10 cellular contexts compared by ENCODE assay signal in the genomic region with DNA sequence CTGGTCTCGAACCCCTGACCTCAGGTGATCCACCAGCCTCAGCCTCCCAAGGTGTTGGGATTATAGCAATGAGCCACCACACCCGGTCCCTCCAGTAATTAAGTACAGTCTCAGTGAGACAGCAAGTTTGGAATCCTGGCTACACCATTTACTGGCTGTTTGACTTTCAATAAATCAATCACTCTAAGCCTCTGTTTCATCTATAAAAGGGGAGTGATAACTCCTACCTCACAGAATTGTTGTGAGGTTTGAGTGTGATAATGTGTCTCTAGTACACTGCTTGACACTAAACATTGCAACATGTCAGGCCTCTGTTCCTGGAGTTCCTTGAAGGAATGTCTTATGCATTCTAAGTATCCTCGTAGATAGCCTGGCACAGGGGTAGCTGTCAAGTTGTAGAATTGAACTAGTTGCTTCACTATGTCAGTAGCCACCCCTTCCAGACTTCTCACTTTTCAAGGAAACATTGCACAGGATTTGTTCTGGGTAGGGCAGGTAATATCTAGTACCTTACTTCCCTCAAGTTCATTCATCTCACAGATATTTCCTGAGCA. TPM values are rescaled to one million over a fixed set of nuclear protein-coding genes. Genes with fewer than 3 reads are reported as not detected.
A peak's percentile ranks its signal among the peaks of the same experiment; 100 is the strongest.
DNase-seq lines count a peak whose midpoint lies in the region; ATAC-seq and TF ChIP-seq lines count a peak whose summit lies in the region.
"Had no signal": no experiment of that assay in that cellular context is flagged by ENCODE, and none has a peak within 500 bp of the region (broad histone marks: within the 10 kb centered on the region; RNA-seq: fewer than 3 reads in every experiment).

No MANE protein-coding gene starts in this region.

- ATAC-seq in lower lobe of right lung, result no peak

- H3K27me3 Mint-ChIP-seq in activated naive CD4-positive, alpha-beta T cell treated with anti-CD3 and anti-CD28 coated beads, Interleukin-2, amount 50 U/mL, for 24 hours, result peaks cover 2% of the 10 kb centered on the region

- H3K36me3 ChIP-seq in adipocyte (ENCODE audit: control insufficient read depth, insufficient read depth, low read length, severe bottlenecking) (peaks cover 24% of the 10 kb centered on the region), lower lobe of right lung (peaks cover 18% of the 10 kb centered on the region), tibial nerve (peaks cover 0 to 31% (median 2%) of the 10 kb centered on the region in 3 donors)

- H3K9me3 ChIP-seq in adipocyte (ENCODE audit: control insufficient read depth, low read length) (no peaks in the 10 kb centered on the region), lower lobe of right lung (no peaks in the 10 kb centered on the region), tibial nerve (no peaks in the 10 kb centered on the region)

- intact Hi-C loops in lower lobe of right lung (cut with DNase I), result no loop called here

- H3K9me3 Mint-ChIP-seq in activated naive CD4-positive, alpha-beta T cell treated with anti-CD3 and anti-CD28 coated beads, Interleukin-2, amount 50 U/mL, for 24 hours, result no peaks in the 10 kb centered on the region

- H3K27me3 ChIP-seq in adipocyte (replicated peaks; ENCODE audit: control insufficient read depth, insufficient read depth, low read length) (no peaks in the 10 kb centered on the region), lower lobe of right lung (ENCODE audit: low read depth) (no peaks in the 10 kb centered on the region), tibial nerve (no peaks in the 10 kb centered on the region)

- H3K4me1 ChIP-seq in adipocyte (ENCODE audit: control insufficient read depth, insufficient read depth, low read length) (peaks cover 20% of the 10 kb centered on the region), lower lobe of right lung (peaks cover 33% of the 10 kb centered on the region), tibial nerve (peaks cover 0 to 44% (median 18%) of the 10 kb centered on the region in 4 donors)

- no peak for DNase-seq in activated naive CD4-positive, alpha-beta T cell (lab: John Stamatoyannopoulos, UW)
- DNase-seq in adipocyte (ENCODE audit: low read depth) (no peak), lower lobe of right lung (no peak), tibial nerve (ENCODE audit: low spot score in 2 of 2) (no peak), hypothalamus (lab: John Stamatoyannopoulos, UW) (no peak), OCI-M1 (lab: John Stamatoyannopoulos, UW) (no peak), GM03348 (ENCODE audit: low spot score) (no peak)
- DNase-seq: activated gamma-delta T cell treated with Interleukin-2 at 50 U/mL for 16 hours, NCI-H187 had no signal

- peak overlapping the region; percentile 92 for H3K4me3 Mint-ChIP-seq in activated naive CD4-positive, alpha-beta T cell treated with anti-CD3 and anti-CD28 coated beads, Interleukin-2, amount 50 U/mL, for 24 hours

- peaks cover 46% of the 10 kb centered on the region for H3K4me1 Mint-ChIP-seq in activated naive CD4-positive, alpha-beta T cell treated with anti-CD3 and anti-CD28 coated beads, Interleukin-2, amount 50 U/mL, for 24 hours

- no peak for TF ChIP-seq POLR2A in tibial nerve (IDR thresholded peaks at IDR 0.05)

- TF ChIP-seq EP300 in tibial nerve (IDR thresholded peaks at IDR 0.05), result no peak

- H3K36me3 Mint-ChIP-seq in activated naive CD4-positive, alpha-beta T cell treated with anti-CD3 and anti-CD28 coated beads, Interleukin-2, amount 50 U/mL, for 24 hours, result peaks cover 5% of the 10 kb centered on the region

- peak overlapping the region; percentile 27 for H3K27ac Mint-ChIP-seq in activated naive CD4-positive, alpha-beta T cell treated with anti-CD3 and anti-CD28 coated beads, Interleukin-2, amount 50 U/mL, for 24 hours

- H3K9ac ChIP-seq in adipocyte (ENCODE audit: low read length), result peak overlapping the region; percentile 80

- H3K4me3 ChIP-seq in adipocyte (ENCODE audit: low read length) (peak overlapping the region; percentile 81), lower lobe of right lung (peak overlapping the region; percentile 80), tibial nerve (peak overlapping the region in 3 of 4 donors; percentile 49 to 70 (median 49))

- no peak for TF ChIP-seq CTCF in lower lobe of right lung (IDR thresholded peaks at IDR 0.05)
- no peak for TF ChIP-seq CTCF in tibial nerve (IDR thresholded peaks at IDR 0.05)

- H3K27ac ChIP-seq in lower lobe of right lung (peak overlapping the region; percentile 93), tibial nerve (peak overlapping the region; percentile 89 to 93 (median 90))

- WGBS in tibial nerve, 2 donors, result 71 to 85% methylated on average over 3 of the region's 3 CpGs

RNA-seq across cellular contexts. Expression of gene ENTREP3, which starts 12.4 kb away (rescaled TPM):
- total RNA-seq in lower lobe of right lung, result 22.9 TPM
- 10 to 100 TPM; 22.7 to 42.0 (median 26.6) TPM for total RNA-seq in tibial nerve

RNA-seq across cellular contexts. Expression of gene SCAMP3, which starts 19.3 kb away (rescaled TPM):
- total RNA-seq in lower lobe of right lung (70.2 TPM), tibial nerve (10 to 100 TPM; 54.5 to 91.1 (median 65.2) TPM)

RNA-seq across cellular contexts. Expression of gene CLK2, which starts 30.4 kb away (rescaled TPM):
- total RNA-seq in lower lobe of right lung (51.1 TPM), tibial nerve (10 to 100 TPM; 41.0 to 70.6 (median 52.3) TPM)

RNA-seq across cellular contexts. Expression of gene HCN3, which starts 34.4 kb away (rescaled TPM):
- total RNA-seq in lower lobe of right lung, result 4.2 TPM
- 1 to 10 TPM; 1.7 to 2.7 (median 2.4) TPM for total RNA-seq in tibial nerve

RNA-seq across cellular contexts. Expression of gene MTX1, which starts 34.4 kb away (rescaled TPM):
- total RNA-seq in lower lobe of right lung (27.9 TPM), tibial nerve (10 to 100 TPM; 30.1 to 50.7 (median 35.3) TPM)
